ENCODE assay signal across 7 cellular contexts in genomic region chr2:5094192-5094591, GRCh38.
"Had no signal": no experiment of that assay in that cellular context is flagged by ENCODE, and none has a peak within 500 bp of the region (broad histone marks: within the 10 kb centered on the region; RNA-seq: fewer than 3 reads in every experiment).

No MANE protein-coding gene starts in this region.

- DNase-seq: IMR-90, KBM-7, KG1 had no signal

- ATAC-seq: HepG2, K562 had no signal

- H3K9ac ChIP-seq: KMS-11 had no signal

- H3K4me2 ChIP-seq: KMS-11 had no signal

- H3K27ac ChIP-seq: HL-60, KMS-11 had no signal

- H3K4me3 ChIP-seq: K562 had no signal
